ENCODE assay signal across 1 cellular context in the genomic region with DNA sequence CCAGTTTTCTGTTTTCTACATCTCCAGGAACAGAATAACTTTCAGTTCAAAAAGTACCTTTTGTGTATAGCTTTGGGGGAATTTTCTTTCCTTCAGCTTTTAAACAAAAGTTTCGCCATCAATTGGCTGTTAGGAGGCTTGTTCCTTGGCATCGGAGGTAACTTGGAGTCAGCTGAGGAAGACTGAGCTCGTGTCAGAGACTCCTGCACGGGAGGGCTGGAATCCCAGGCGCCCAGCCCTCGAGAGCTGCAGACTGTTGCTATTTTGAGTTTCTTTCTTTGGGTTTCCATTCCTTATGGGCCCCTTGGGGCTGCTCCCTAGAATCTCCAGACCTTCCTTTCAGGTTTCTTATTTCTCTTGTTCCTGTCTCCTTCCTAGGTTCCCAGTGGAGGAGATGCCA.
TF ChIP-seq lines count a peak whose summit lies in the region.

No MANE protein-coding gene starts in this region.

TF ChIP-seq in WTC11, 78 proteins besides CTCF, POLR2A, EP300 and RAD21 (continued from another document):
- TF ChIP-seq, protein P1, sequence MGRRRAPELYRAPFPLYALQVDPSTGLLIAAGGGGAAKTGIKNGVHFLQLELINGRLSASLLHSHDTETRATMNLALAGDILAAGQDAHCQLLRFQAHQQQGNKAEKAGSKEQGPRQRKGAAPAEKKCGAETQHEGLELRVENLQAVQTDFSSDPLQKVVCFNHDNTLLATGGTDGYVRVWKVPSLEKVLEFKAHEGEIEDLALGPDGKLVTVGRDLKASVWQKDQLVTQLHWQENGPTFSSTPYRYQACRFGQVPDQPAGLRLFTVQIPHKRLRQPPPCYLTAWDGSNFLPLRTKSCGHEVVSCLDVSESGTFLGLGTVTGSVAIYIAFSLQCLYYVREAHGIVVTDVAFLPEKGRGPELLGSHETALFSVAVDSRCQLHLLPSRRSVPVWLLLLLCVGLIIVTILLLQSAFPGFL (CRISPR knock-in tag; IDR thresholded peaks at IDR 0.05; ENCODE audit: borderline replicate concordance): no peak
- TF ChIP-seq NFATC4 (CRISPR knock-in tag; IDR thresholded peaks at IDR 0.05) (no peak), GABPB1 (CRISPR knock-in tag; IDR thresholded peaks at IDR 0.05) (no peak)
